ENCODE assay signal across 8 cellular contexts in genomic region chr17:15524990-15525985, GRCh38. TPM values are rescaled to one million over a fixed set of nuclear protein-coding genes. Genes with fewer than 3 reads are reported as not detected.
DNase-seq lines count a peak whose midpoint lies in the region; ATAC-seq and TF ChIP-seq lines count a peak whose summit lies in the region.
"Not testable (repeated sequence)": the region's sequence is repeated elsewhere in the genome, so short reads cannot be mapped to it uniquely, and the experiment has no call there.

No MANE protein-coding gene starts in this region.

- H3K4me3 Mint-ChIP-seq in chondrocyte (ENCODE audit: unreplicated experiment); naive thymus-derived CD4-positive, alpha-beta T cell: not testable (repeated sequence)

- CTCF ChIA-PET in naive thymus-derived CD4-positive, alpha-beta T cell (lab: Charles Lee) = not testable (repeated sequence)

- peak overlapping the region; percentile 32 for H3K27ac Mint-ChIP-seq in chondrocyte (ENCODE audit: unreplicated experiment)
- H3K27ac Mint-ChIP-seq in naive thymus-derived CD4-positive, alpha-beta T cell = peak overlapping the region in 1 of 9 donors; percentile 23

- not testable (repeated sequence) for H4K20me1 ChIP-seq in GM23248 (ENCODE audit: insufficient read depth)

- peak; percentile 46 for ATAC-seq in naive thymus-derived CD4-positive, alpha-beta T cell
- ATAC-seq in upper lobe of right lung = peak; percentile 88

- not testable (repeated sequence) for H3K36me3 ChIP-seq in GM23248 (ENCODE audit: low read depth); naive thymus-derived CD4-positive, alpha-beta T cell (ENCODE audit: control insufficient read depth in 2 of 3, insufficient read depth in 3 of 3, low read length in 3 of 3); upper lobe of right lung

- H3K4me1 Mint-ChIP-seq in chondrocyte (ENCODE audit: low read depth); naive thymus-derived CD4-positive, alpha-beta T cell: not testable (repeated sequence)

- 68 to 70% methylated on average over 12 of the region's 12 CpGs for WGBS in GM23248 (ENCODE audit: low coverage in 1 of 2, low lambda C conversion rate in 2 of 2, missing lambda C conversion rate in 2 of 2), 2 experiments

- not testable (repeated sequence) for H3K27me3 Mint-ChIP-seq in chondrocyte (ENCODE audit: low read depth); naive thymus-derived CD4-positive, alpha-beta T cell

- peak overlapping the region; percentile 61 for H3K27ac ChIP-seq in GM23248
- not testable (repeated sequence) for H3K27ac ChIP-seq in naive thymus-derived CD4-positive, alpha-beta T cell (ENCODE audit: low read depth, low read length)
- H3K27ac ChIP-seq in upper lobe of right lung = peak overlapping the region; percentile 17

- H3K9ac ChIP-seq in GM23248 = not testable (repeated sequence)

- not testable (repeated sequence) for H3K4me1 ChIP-seq in GM23248 (ENCODE audit: insufficient read depth); naive thymus-derived CD4-positive, alpha-beta T cell (ENCODE audit: control insufficient read depth in 2 of 2, insufficient read depth in 2 of 2, low read length in 2 of 2); upper lobe of right lung

- POLR2A ChIA-PET in naive thymus-derived CD4-positive, alpha-beta T cell (lab: Charles Lee) = not testable (repeated sequence)

- not testable (repeated sequence) for TF ChIP-seq CTCF in chondrocyte (IDR thresholded peaks at IDR 0.05); fibroblast of villous mesenchyme (IDR thresholded peaks at IDR 0.05; ENCODE audit: insufficient read depth, low read depth, low read length); upper lobe of right lung (IDR thresholded peaks at IDR 0.05)

- H3K4me3 ChIP-seq in GM23248; fibroblast of villous mesenchyme (ENCODE audit: low read depth, low read length); naive thymus-derived CD4-positive, alpha-beta T cell (ENCODE audit: low read length); upper lobe of right lung: not testable (repeated sequence)

- not testable (repeated sequence) for H3K9me3 ChIP-seq in GM23248 (ENCODE audit: low read depth); naive thymus-derived CD4-positive, alpha-beta T cell (ENCODE audit: control insufficient read depth in 2 of 3, low read length in 3 of 3); upper lobe of right lung

- not testable (repeated sequence) for H2AFZ ChIP-seq in GM23248

- DNase-seq in GM23248 = peak; percentile 70
- DNase-seq in MV-4-11 (lab: John Stamatoyannopoulos, UW) = peak; percentile 87
- peak; percentile 33 for DNase-seq in OCI-M1 (lab: John Stamatoyannopoulos, UW)
- DNase-seq in chondrocyte (ENCODE audit: low spot score); naive thymus-derived CD4-positive, alpha-beta T cell; upper lobe of right lung: not testable (repeated sequence)
- DNase-seq in fibroblast of villous mesenchyme (ENCODE audit: low read depth) = peak; percentile 61
- peak; percentile 68 for DNase-seq in iris pigment epithelial cell (ENCODE audit: low read depth)

- H3K27me3 ChIP-seq in GM23248 (replicated peaks; ENCODE audit: insufficient read depth); naive thymus-derived CD4-positive, alpha-beta T cell (ENCODE audit: control insufficient read depth in 2 of 2, insufficient read depth in 2 of 2, low read length in 2 of 2); upper lobe of right lung: not testable (repeated sequence)

- not testable (repeated sequence) for H3F3A ChIP-seq in GM23248 (ENCODE audit: insufficient read depth)

- not testable (repeated sequence) for H3K36me3 Mint-ChIP-seq in chondrocyte (ENCODE audit: low read depth)
- H3K36me3 Mint-ChIP-seq in naive thymus-derived CD4-positive, alpha-beta T cell = peaks cover 0 to 12% (median 6%) of the 10 kb centered on the region in 5 donors

- H3K9me3 Mint-ChIP-seq in chondrocyte (ENCODE audit: low read depth); naive thymus-derived CD4-positive, alpha-beta T cell: not testable (repeated sequence)

- H3K9me2 ChIP-seq in GM23248 (ENCODE audit: insufficient read depth) = not testable (repeated sequence)

- not testable (repeated sequence) for H3K79me2 ChIP-seq in GM23248 (ENCODE audit: insufficient read depth)

- H3K4me2 ChIP-seq in GM23248 (ENCODE audit: unreplicated experiment) = not testable (repeated sequence)

- intact Hi-C loops in naive thymus-derived CD4-positive, alpha-beta T cell (cut with micrococcal nuclease); upper lobe of right lung (cut with DNase I): not testable (repeated sequence)

- in situ Hi-C loops in GM23248 (cut with MboI) = loop anchor here (25.0 kb wide), 1 partner anchor 588 kb away; no protein-coding TSS in a partner anchor

RNA-seq across cellular contexts. Expression of gene TVP23C, which starts 38.0 kb away (rescaled TPM):
- total RNA-seq in GM23248 (2014; rRNA removed; shearing (Covaris generic)) = 6.7 and 15.7 TPM in 2 replicates
- polyA plus RNA-seq in GM23248 (2016; fragmentation: Nextera tagmentation; extraction: Ambion mirVana) = 9.6 and 10.8 TPM in 2 replicates
- total RNA-seq in chondrocyte (21.5 to 33.7 TPM (median 22.2 TPM) in 3 replicates), fibroblast of villous mesenchyme (45.4 and 52.7 TPM in 2 replicates), upper lobe of right lung (18.4 TPM)
- 10 to 100 TPM; 12.8 to 25.6 (median 22.8) TPM for total RNA-seq in naive thymus-derived CD4-positive, alpha-beta T cell
- 1 to 10 TPM; 4.6 to 5.2 TPM for polyA plus RNA-seq in naive thymus-derived CD4-positive, alpha-beta T cell

RNA-seq across cellular contexts. Expression of gene CDRT4, which starts 57.9 kb away (rescaled TPM):
- 3.8 and 23.3 TPM in 2 replicates for total RNA-seq in GM23248 (2014; rRNA removed; shearing (Covaris generic))
- polyA plus RNA-seq in GM23248 (2016; fragmentation: Nextera tagmentation; extraction: Ambion mirVana) = 3.0 and 4.1 TPM in 2 replicates
- 6.2 to 9.1 TPM (median 7.1 TPM) in 3 replicates for total RNA-seq in chondrocyte
- total RNA-seq in fibroblast of villous mesenchyme = 5.2 and 6.5 TPM in 2 replicates
- total RNA-seq in naive thymus-derived CD4-positive, alpha-beta T cell = 10 to 100 TPM in 2 of 5 experiments, 1 to 10 TPM in 3; 1.7 to 11.6 (median 9.7) TPM
- polyA plus RNA-seq in naive thymus-derived CD4-positive, alpha-beta T cell = under 1 TPM; 0.45 to 0.91 TPM
- total RNA-seq in upper lobe of right lung = 9.0 TPM
